ENCODE assay signal across 15 cellular contexts in the genomic region with DNA sequence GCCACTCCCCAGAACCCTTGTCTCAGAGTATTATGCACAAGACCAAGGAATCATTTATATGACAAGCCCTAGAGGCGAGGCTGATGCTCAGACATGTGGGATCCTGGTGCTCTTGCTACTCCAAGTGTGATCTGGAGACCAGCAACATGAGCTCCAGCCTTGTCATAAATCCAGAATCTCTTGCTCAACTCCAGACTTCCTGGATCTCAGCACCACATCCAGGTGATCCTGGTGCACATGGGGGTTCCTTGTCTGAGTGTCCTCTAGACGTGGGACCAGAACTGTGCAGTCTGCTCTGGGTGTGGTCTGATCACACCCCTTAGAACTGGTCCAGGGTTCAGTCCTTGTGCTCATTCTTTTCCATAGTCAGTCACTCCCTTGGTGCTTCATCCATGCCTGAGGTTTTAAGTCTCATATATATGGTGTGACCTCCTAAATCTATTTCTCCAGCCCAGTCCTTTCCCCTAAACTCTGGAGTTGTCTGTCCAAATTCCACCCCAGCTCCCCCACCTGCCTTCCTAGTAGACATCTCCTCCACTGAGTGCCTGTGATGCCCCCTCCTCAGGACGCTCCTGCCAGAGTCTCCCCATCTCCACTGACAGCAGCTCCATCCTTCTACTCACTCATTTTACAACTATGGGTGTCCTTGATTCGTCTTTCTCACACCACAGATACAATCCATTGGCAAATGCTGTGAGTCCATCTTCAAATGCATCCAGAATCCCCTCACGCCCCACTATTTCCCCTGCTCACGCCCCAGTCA. TPM values are rescaled to one million over a fixed set of nuclear protein-coding genes. Genes with fewer than 3 reads are reported as not detected.
DNase-seq lines count a peak whose midpoint lies in the region; ATAC-seq, FAIRE-seq and TF ChIP-seq lines count a peak whose summit lies in the region.
"Had no signal": no experiment of that assay in that cellular context is flagged by ENCODE, and none has a peak within 500 bp of the region (broad histone marks: within the 10 kb centered on the region; RNA-seq: fewer than 3 reads in every experiment).

No MANE protein-coding gene starts in this region.

- peaks cover 71% of the 10 kb centered on the region for H3K4me1 Mint-ChIP-seq in activated T-cell treated with anti-CD3 and anti-CD28 coated beads, Interleukin-2, amount 50 U/mL, for 24 hours (ENCODE audit: low read depth)
- H3K4me1 Mint-ChIP-seq in T-cell = peaks cover 54 to 68% (median 60%) of the 10 kb centered on the region in 3 donors
- H3K4me1 Mint-ChIP-seq in astrocyte (ENCODE audit: low read depth, unreplicated experiment) = peaks cover 22% of the 10 kb centered on the region
- H3K4me1 Mint-ChIP-seq in stimulated activated effector memory CD8-positive, alpha-beta T cell treated with anti-CD3 and anti-CD28 coated beads, Interleukin-12 subunit alpha, Interleukin-12 subunit beta, amount 100 ng/mL, for 72 hours = peaks cover 63% of the 10 kb centered on the region

- H3K4me1 ChIP-seq in astrocyte (ENCODE audit: insufficient read depth, low read length) = peaks cover 3% of the 10 kb centered on the region
- H3K4me1 ChIP-seq in MM.1S (ENCODE audit: low read length) = no peaks in the 10 kb centered on the region

- peak; percentile 14 to 23 (median 22) for ATAC-seq in T-cell (replicated peaks in 1 of 4)
- peak; percentile 22 for ATAC-seq in stimulated activated effector memory CD8-positive, alpha-beta T cell treated with anti-CD3 and anti-CD28 coated beads, Interleukin-12 subunit alpha, Interleukin-12 subunit beta, amount 100 ng/mL, for 72 hours

- FAIRE-seq in astrocyte (lab: Jason Lieb, UNC) = no peak
- FAIRE-seq: D721Med, frontal cortex, TTC549 had no signal

- H3K36me3 ChIP-seq in astrocyte (ENCODE audit: insufficient read depth, low read length) = no peaks in the 10 kb centered on the region
- no peaks in the 10 kb centered on the region for H3K36me3 ChIP-seq in MM.1S (replicated peaks; ENCODE audit: insufficient read depth, low read length)

- H3K4me3 ChIP-seq in astrocyte (ENCODE audit: insufficient read depth, low read depth, low read length) = no peak overlapping the region
- H3K4me3 ChIP-seq in MM.1S (ENCODE audit: low read length) = no peak overlapping the region

- no peak overlapping the region for H3K27ac ChIP-seq in astrocyte (ENCODE audit: low read depth, low read length)
- H3K27ac ChIP-seq in MM.1S (ENCODE audit: low read length) = no peak overlapping the region

- H3K4me3 Mint-ChIP-seq in activated T-cell treated with anti-CD3 and anti-CD28 coated beads, Interleukin-2, amount 50 U/mL, for 24 hours = peak overlapping the region; percentile 18
- H3K4me3 Mint-ChIP-seq in T-cell = peak overlapping the region; percentile 92 to 99 (median 96)
- H3K4me3 Mint-ChIP-seq in astrocyte (ENCODE audit: unreplicated experiment) = peak overlapping the region; percentile 11
- H3K4me3 Mint-ChIP-seq in stimulated activated effector memory CD8-positive, alpha-beta T cell treated with anti-CD3 and anti-CD28 coated beads, Interleukin-12 subunit alpha, Interleukin-12 subunit beta, amount 100 ng/mL, for 72 hours = peak overlapping the region; percentile 94
- H3K4me3 Mint-ChIP-seq: H9 had no signal

- POLR2A ChIA-PET in T-cell (lab: Charles Lee) = interaction anchor here (0.5 to 1.0 kb wide), 5 partner anchors 78 to 756 kb away, joined by 3 to 6 read pairs (median 5); no protein-coding TSS in a partner anchor

- H3K4me2 ChIP-seq in astrocyte (ENCODE audit: low read length) (no peak overlapping the region), MM.1S (ENCODE audit: low read depth, low read length) (no peak overlapping the region)

- H3K9ac ChIP-seq in astrocyte (ENCODE audit: low read length) (no peak overlapping the region), MM.1S (ENCODE audit: low read length) (no peak overlapping the region)

- DNase-seq in activated T-cell treated with anti-CD3 and anti-CD28 coated beads, Interleukin-2, amount 50 U/mL, for 24 hours = no peak
- no peak for DNase-seq in activated T-cell treated with anti-CD3 and anti-CD28 coated beads for 4 hours
- DNase-seq in T-cell = peak in 9 of 34 experiments; percentile 13 to 30 (median 17)
- no peak for DNase-seq in astrocyte (ENCODE audit: low read depth)
- DNase-seq in stimulated activated effector memory CD8-positive, alpha-beta T cell treated with anti-CD3 and anti-CD28 coated beads, Interleukin-12 subunit alpha, Interleukin-12 subunit beta, amount 100 ng/mL, for 72 hours (ENCODE audit: low spot score in 2 of 2) = peak in 1 of 2 donors; percentile 14
- no peak for DNase-seq in NCI-H146 treated with DMSO at 0.1 percent for 48 hours (lab: John Stamatoyannopoulos, UW; ENCODE audit: unreplicated experiment)
- no peak for DNase-seq in MM.1S
- DNase-seq in RKO (ENCODE audit: low spot score) = no peak
- DNase-seq: H9, NCI-H1105, NCI-H345, SIG-M5 had no signal

- H3K27me3 ChIP-seq in astrocyte (ENCODE audit: insufficient read depth, low read length) = peaks cover 12% of the 10 kb centered on the region
- H3K27me3 ChIP-seq in MM.1S (replicated peaks; ENCODE audit: insufficient read depth, low read length) = no peaks in the 10 kb centered on the region

- peak overlapping the region; percentile 97 for H3K27ac Mint-ChIP-seq in activated T-cell treated with anti-CD3 and anti-CD28 coated beads, Interleukin-2, amount 50 U/mL, for 24 hours
- H3K27ac Mint-ChIP-seq in T-cell = peak overlapping the region; percentile 79 to 82
- no peak overlapping the region for H3K27ac Mint-ChIP-seq in astrocyte (ENCODE audit: unreplicated experiment)
- peak overlapping the region; percentile 94 for H3K27ac Mint-ChIP-seq in stimulated activated effector memory CD8-positive, alpha-beta T cell treated with anti-CD3 and anti-CD28 coated beads, Interleukin-12 subunit alpha, Interleukin-12 subunit beta, amount 100 ng/mL, for 72 hours
- H3K27ac Mint-ChIP-seq: H9 had no signal

- H3K9me3 Mint-ChIP-seq in activated T-cell treated with anti-CD3 and anti-CD28 coated beads, Interleukin-2, amount 50 U/mL, for 24 hours = no peaks in the 10 kb centered on the region
- H3K9me3 Mint-ChIP-seq in T-cell (no peaks in the 10 kb centered on the region), astrocyte (ENCODE audit: unreplicated experiment) (peaks cover 6% of the 10 kb centered on the region)
- no peaks in the 10 kb centered on the region for H3K9me3 Mint-ChIP-seq in stimulated activated effector memory CD8-positive, alpha-beta T cell treated with anti-CD3 and anti-CD28 coated beads, Interleukin-12 subunit alpha, Interleukin-12 subunit beta, amount 100 ng/mL, for 72 hours
- H3K9me3 Mint-ChIP-seq: H9 had no signal

- H4K20me1 ChIP-seq in astrocyte (ENCODE audit: insufficient read depth, low read length) = peaks cover 19% of the 10 kb centered on the region
- no peaks in the 10 kb centered on the region for H4K20me1 ChIP-seq in MM.1S (ENCODE audit: insufficient read depth, low read length)

- no peaks in the 10 kb centered on the region for H3F3A ChIP-seq in MM.1S (ENCODE audit: insufficient read depth, low read length)

- H3K36me3 Mint-ChIP-seq in activated T-cell treated with anti-CD3 and anti-CD28 coated beads, Interleukin-2, amount 50 U/mL, for 24 hours (ENCODE audit: low read depth) = peaks cover 50% of the 10 kb centered on the region
- H3K36me3 Mint-ChIP-seq in T-cell = peaks cover 35% of the 10 kb centered on the region
- peaks cover 29% of the 10 kb centered on the region for H3K36me3 Mint-ChIP-seq in astrocyte (ENCODE audit: low read depth, unreplicated experiment)
- H3K36me3 Mint-ChIP-seq in stimulated activated effector memory CD8-positive, alpha-beta T cell treated with anti-CD3 and anti-CD28 coated beads, Interleukin-12 subunit alpha, Interleukin-12 subunit beta, amount 100 ng/mL, for 72 hours = peaks cover 71% of the 10 kb centered on the region

- CTCF ChIA-PET in T-cell (lab: Charles Lee) = interaction anchor here in 1 of 2 donors (1.6 kb wide), 1 partner anchor 15 kb away, joined by 4 read pairs; no protein-coding TSS in a partner anchor

- H3K79me2 ChIP-seq in astrocyte (ENCODE audit: insufficient read depth, low read length) (no peaks in the 10 kb centered on the region), MM.1S (ENCODE audit: low read length) (peaks cover 10% of the 10 kb centered on the region)

- no peak overlapping the region for H2AFZ ChIP-seq in astrocyte (ENCODE audit: low read depth, low read length)
- no peak overlapping the region for H2AFZ ChIP-seq in MM.1S (ENCODE audit: low read length)

- H3K9me2 ChIP-seq in MM.1S (replicated peaks; ENCODE audit: insufficient read depth, low read length) = no peaks in the 10 kb centered on the region

- H3K27me3 Mint-ChIP-seq in activated T-cell treated with anti-CD3 and anti-CD28 coated beads, Interleukin-2, amount 50 U/mL, for 24 hours = no peaks in the 10 kb centered on the region
- H3K27me3 Mint-ChIP-seq in T-cell (no peaks in the 10 kb centered on the region), astrocyte (ENCODE audit: low read depth, unreplicated experiment) (peaks cover 15% of the 10 kb centered on the region)

- no peak for TF ChIP-seq CTCF in astrocyte (IDR thresholded peaks at IDR 0.05; ENCODE audit: insufficient read depth, low read depth, low read length)
- no peak for TF ChIP-seq CTCF in MM.1S (IDR thresholded peaks at IDR 0.05; ENCODE audit: low read length)

- no peaks in the 10 kb centered on the region for H3K9me3 ChIP-seq in astrocyte (ENCODE audit: insufficient read depth, low read depth, low read length)
- no peaks in the 10 kb centered on the region for H3K9me3 ChIP-seq in MM.1S (replicated peaks; ENCODE audit: insufficient read depth, low read length)

RNA-seq across cellular contexts. Expression of a gene that starts 5.1 kb away (rescaled TPM):
- 1,000 to 10,000 TPM; 6,093 to 7,629 (median 6,896) TPM for total RNA-seq in T-cell
- 1,493 and 2,082 TPM in 2 replicates for total RNA-seq in astrocyte

RNA-seq across cellular contexts. Expression of a gene that starts 51.5 kb away (rescaled TPM):
- 10 to 100 TPM in 4 of 5 donors, 1 to 10 TPM in 1; 5.5 to 24.0 (median 14.9) TPM for total RNA-seq in T-cell
- 70.0 and 70.6 TPM in 2 replicates for total RNA-seq in astrocyte

Comparison
In these comparisons a context has a peak if more than half of its experiments do, and no peak if none do; other contexts are left out.
1. H3K4me3 Mint-ChIP-seq: peak in every context shown above with its lines; median percentile 96 in T-cell; 94 in stimulated activated effector memory CD8-positive, alpha-beta T cell treated with anti-CD3 and anti-CD28 coated beads, Interleukin-12 subunit alpha, Interleukin-12 subunit beta, amount 100 ng/mL, for 72 hours; 18 in activated T-cell treated with anti-CD3 and anti-CD28 coated beads, Interleukin-2, amount 50 U/mL, for 24 hours; 11 in astrocyte.